In the genomic region with DNA sequence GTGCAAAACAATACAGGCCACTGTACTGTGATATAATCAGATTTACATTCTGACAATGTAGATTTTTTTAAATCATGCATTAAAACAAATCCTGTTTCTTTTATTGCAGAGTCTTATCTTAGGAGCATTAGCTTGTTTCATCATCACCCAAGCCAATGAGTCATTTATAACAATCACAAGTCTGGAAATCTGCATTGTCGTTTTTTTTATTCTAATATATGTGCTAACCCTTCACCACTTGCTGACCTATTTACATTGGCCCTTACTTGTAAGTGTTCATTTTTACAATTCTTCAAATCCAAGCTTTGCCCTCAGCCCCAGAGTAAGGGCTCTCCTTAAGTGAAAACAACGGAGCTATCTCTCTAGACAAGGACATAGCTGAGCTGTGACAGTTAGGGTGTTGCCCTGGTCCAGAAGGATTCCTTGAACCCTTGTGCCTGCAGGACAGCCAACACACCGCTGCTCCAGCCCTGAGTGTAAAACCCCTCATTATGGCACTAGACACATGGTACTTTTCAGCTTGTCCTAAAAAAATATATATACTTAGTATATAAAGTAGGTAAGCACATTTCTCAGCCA, we compare ENCODE assay signal across 2 cellular contexts.
TF ChIP-seq lines count a peak whose summit lies in the region.

No MANE protein-coding gene starts in this region.

TF ChIP-seq in HEK293, 187 proteins besides CTCF, POLR2A, EP300 and RAD21:
- TF ChIP-seq, protein P1, sequence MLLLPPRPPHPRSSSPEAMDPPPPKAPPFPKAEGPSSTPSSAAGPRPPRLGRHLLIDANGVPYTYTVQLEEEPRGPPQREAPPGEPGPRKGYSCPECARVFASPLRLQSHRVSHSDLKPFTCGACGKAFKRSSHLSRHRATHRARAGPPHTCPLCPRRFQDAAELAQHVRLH (tag by site-specific recombination; IDR thresholded peaks at IDR 0.05): no peak
- TF ChIP-seq ZNF239 (tag by site-specific recombination; IDR thresholded peaks at IDR 0.05) (no peak), ZNF184 (tag by site-specific recombination; IDR thresholded peaks at IDR 0.05) (no peak), ZNF654 (tag by site-specific recombination; IDR thresholded peaks at IDR 0.05; ENCODE audit: low read depth) (no peak), EGR2 (tag by site-specific recombination; IDR thresholded peaks at IDR 0.05; ENCODE audit: low read depth) (no peak), ZNF629 (tag by site-specific recombination; IDR thresholded peaks at IDR 0.05) (0 out of 2 replicates have a peak, but pooled peaks have one; percentile 15), HOXA7 (CRISPR knock-in tag; IDR thresholded peaks at IDR 0.05; ENCODE audit: borderline replicate concordance) (no peak), ZNF677 (tag by site-specific recombination; IDR thresholded peaks at IDR 0.05) (no peak)
- TF ChIP-seq, protein P2, sequence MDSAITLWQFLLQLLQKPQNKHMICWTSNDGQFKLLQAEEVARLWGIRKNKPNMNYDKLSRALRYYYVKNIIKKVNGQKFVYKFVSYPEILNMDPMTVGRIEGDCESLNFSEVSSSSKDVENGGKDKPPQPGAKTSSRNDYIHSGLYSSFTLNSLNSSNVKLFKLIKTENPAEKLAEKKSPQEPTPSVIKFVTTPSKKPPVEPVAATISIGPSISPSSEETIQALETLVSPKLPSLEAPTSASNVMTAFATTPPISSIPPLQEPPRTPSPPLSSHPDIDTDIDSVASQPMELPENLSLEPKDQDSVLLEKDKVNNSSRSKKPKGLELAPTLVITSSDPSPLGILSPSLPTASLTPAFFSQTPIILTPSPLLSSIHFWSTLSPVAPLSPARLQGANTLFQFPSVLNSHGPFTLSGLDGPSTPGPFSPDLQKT (IDR thresholded peaks at IDR 0.05; ENCODE audit: borderline replicate concordance, low read depth, low read length): no peak
- TF ChIP-seq, protein P3, sequence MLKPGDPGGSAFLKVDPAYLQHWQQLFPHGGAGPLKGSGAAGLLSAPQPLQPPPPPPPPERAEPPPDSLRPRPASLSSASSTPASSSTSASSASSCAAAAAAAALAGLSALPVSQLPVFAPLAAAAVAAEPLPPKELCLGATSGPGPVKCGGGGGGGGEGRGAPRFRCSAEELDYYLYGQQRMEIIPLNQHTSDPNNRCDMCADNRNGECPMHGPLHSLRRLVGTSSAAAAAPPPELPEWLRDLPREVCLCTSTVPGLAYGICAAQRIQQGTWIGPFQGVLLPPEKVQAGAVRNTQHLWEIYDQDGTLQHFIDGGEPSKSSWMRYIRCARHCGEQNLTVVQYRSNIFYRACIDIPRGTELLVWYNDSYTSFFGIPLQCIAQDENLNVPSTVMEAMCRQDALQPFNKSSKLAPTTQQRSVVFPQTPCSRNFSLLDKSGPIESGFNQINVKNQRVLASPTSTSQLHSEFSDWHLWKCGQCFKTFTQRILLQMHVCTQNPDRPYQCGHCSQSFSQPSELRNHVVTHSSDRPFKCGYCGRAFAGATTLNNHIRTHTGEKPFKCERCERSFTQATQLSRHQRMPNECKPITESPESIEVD (tag by site-specific recombination; IDR thresholded peaks at IDR 0.05): peak; percentile 28; the same call in 1 of the 2 replicates

TF ChIP-seq in SK-N-SH treated with all-trans-retinoic acid at 6 μM for 48 hours, 23 proteins besides CTCF, POLR2A, EP300 and RAD21:
- TF ChIP-seq, protein P4, sequence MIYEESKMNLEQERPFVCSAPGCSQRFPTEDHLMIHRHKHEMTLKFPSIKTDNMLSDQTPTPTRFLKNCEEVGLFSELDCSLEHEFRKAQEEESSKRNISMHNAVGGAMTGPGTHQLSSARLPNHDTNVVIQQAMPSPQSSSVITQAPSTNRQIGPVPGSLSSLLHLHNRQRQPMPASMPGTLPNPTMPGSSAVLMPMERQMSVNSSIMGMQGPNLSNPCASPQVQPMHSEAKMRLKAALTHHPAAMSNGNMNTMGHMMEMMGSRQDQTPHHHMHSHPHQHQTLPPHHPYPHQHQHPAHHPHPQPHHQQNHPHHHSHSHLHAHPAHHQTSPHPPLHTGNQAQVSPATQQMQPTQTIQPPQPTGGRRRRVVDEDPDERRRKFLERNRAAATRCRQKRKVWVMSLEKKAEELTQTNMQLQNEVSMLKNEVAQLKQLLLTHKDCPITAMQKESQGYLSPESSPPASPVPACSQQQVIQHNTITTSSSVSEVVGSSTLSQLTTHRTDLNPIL (CRISPR knock-in tag; IDR thresholded peaks at IDR 0.05; ENCODE audit: low read depth): no peak
- TF ChIP-seq, protein P5, sequence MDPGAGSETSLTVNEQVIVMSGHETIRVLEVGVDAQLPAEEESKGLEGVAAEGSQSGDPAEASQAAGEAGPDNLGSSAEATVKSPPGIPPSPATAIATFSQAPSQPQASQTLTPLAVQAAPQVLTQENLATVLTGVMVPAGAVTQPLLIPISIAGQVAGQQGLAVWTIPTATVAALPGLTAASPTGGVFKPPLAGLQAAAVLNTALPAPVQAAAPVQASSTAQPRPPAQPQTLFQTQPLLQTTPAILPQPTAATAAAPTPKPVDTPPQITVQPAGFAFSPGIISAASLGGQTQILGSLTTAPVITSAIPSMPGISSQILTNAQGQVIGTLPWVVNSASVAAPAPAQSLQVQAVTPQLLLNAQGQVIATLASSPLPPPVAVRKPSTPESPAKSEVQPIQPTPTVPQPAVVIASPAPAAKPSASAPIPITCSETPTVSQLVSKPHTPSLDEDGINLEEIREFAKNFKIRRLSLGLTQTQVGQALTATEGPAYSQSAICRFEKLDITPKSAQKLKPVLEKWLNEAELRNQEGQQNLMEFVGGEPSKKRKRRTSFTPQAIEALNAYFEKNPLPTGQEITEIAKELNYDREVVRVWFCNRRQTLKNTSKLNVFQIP (CRISPR knock-in tag; IDR thresholded peaks at IDR 0.05; ENCODE audit: borderline replicate concordance, low read depth): no peak
- no peak for TF ChIP-seq ZFP30 (CRISPR knock-in tag; IDR thresholded peaks at IDR 0.05)
- TF ChIP-seq, protein P6, sequence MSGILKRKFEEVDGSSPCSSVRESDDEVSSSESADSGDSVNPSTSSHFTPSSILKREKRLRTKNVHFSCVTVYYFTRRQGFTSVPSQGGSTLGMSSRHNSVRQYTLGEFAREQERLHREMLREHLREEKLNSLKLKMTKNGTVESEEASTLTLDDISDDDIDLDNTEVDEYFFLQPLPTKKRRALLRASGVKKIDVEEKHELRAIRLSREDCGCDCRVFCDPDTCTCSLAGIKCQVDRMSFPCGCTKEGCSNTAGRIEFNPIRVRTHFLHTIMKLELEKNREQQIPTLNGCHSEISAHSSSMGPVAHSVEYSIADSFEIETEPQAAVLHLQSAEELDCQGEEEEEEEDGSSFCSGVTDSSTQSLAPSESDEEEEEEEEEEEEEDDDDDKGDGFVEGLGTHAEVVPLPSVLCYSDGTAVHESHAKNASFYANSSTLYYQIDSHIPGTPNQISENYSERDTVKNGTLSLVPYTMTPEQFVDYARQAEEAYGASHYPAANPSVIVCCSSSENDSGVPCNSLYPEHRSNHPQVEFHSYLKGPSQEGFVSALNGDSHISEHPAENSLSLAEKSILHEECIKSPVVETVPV (CRISPR knock-in tag; IDR thresholded peaks at IDR 0.05): no peak
- TF ChIP-seq ZC3H10 (CRISPR knock-in tag; IDR thresholded peaks at IDR 0.05): no peak
- no peak for TF ChIP-seq ZFP3 (CRISPR knock-in tag; IDR thresholded peaks at IDR 0.05)
- TF ChIP-seq ISL1 (CRISPR knock-in tag; IDR thresholded peaks at IDR 0.05): peak; percentile 69
